In genomic region chr3:39978293-39978692, GRCh38 we compare ENCODE assay signal across 15 cellular contexts.
DNase-seq lines count a peak whose midpoint lies in the region; ATAC-seq and TF ChIP-seq lines count a peak whose summit lies in the region.
"Had no signal": no experiment of that assay in that cellular context is flagged by ENCODE, and none has a peak within 500 bp of the region (broad histone marks: within the 10 kb centered on the region; RNA-seq: fewer than 3 reads in every experiment).

No MANE protein-coding gene starts in this region.

- peak; percentile 20 to 67 (median 26) for ATAC-seq in right lobe of liver

- in situ Hi-C loops in G401 (cut with HindIII; ENCODE audit: low sequenced_read_pairs), result no loop called here

- H3K9me3 ChIP-seq in esophagus muscularis mucosa, result no peaks in the 10 kb centered on the region
- no peaks in the 10 kb centered on the region for H3K9me3 ChIP-seq in right lobe of liver
- no peaks in the 10 kb centered on the region for H3K9me3 ChIP-seq in esophagus squamous epithelium
- H3K9me3 ChIP-seq in vagina, result no peaks in the 10 kb centered on the region
- H3K9me3 ChIP-seq: HAP-1 had no signal

- 55% methylated on average over 3 of the region's 3 CpGs for WGBS in esophagus muscularis mucosa
- WGBS in right lobe of liver (ENCODE audit: insufficient coverage, low coverage, low lambda C conversion rate, missing lambda C conversion rate), result 63% methylated on average over 3 of the region's 3 CpGs
- 53 to 77% methylated on average over 3 of the region's 3 CpGs for WGBS in esophagus squamous epithelium, 2 donors

- no peak overlapping the region for H3K4me3 ChIP-seq in esophagus muscularis mucosa
- H3K4me3 ChIP-seq in right lobe of liver, result no peak overlapping the region
- no peak overlapping the region for H3K4me3 ChIP-seq in esophagus squamous epithelium
- no peak overlapping the region for H3K4me3 ChIP-seq in vagina
- H3K4me3 ChIP-seq: BLaER1 treated with 17β-estradiol and CSF1 and Interleukin-3, amounts not matched to agents 10 nM and 100 nM; HAP-1 had no signal

- peak; percentile 81 for DNase-seq in G401 (ENCODE audit: low spot score)
- peak; percentile 64 for DNase-seq in NCI-H69 (lab: John Stamatoyannopoulos, UW)
- peak; percentile 34 for DNase-seq in esophagus muscularis mucosa (ENCODE audit: extremely low spot score)
- no peak for DNase-seq in right lobe of liver
- no peak for DNase-seq in esophagus squamous epithelium (lab: John Stamatoyannopoulos, UW)
- DNase-seq in vagina (ENCODE audit: extremely low spot score in 2 of 2), result no peak
- no peak for DNase-seq in D341Med (ENCODE audit: low spot score)
- DNase-seq: ACHN; CD4-positive, CD25-positive, alpha-beta regulatory T cell; DMS153; DND-41; GF-D8; IMR-90 had no signal

- no peaks in the 10 kb centered on the region for H3K27me3 ChIP-seq in esophagus muscularis mucosa
- no peaks in the 10 kb centered on the region for H3K27me3 ChIP-seq in right lobe of liver
- H3K27me3 ChIP-seq in esophagus squamous epithelium, result no peaks in the 10 kb centered on the region
- no peaks in the 10 kb centered on the region for H3K27me3 ChIP-seq in vagina
- H3K27me3 ChIP-seq: BLaER1 treated with 17β-estradiol and CSF1 and Interleukin-3, amounts not matched to agents 10 nM and 100 nM had no signal

- H3K27ac ChIP-seq in esophagus muscularis mucosa (replicated peaks in 1 of 4) (no peak overlapping the region), right lobe of liver (no peak overlapping the region), esophagus squamous epithelium (no peak overlapping the region), vagina (no peak overlapping the region)
- H3K27ac ChIP-seq: BLaER1 treated with 17β-estradiol and CSF1 and Interleukin-3, amounts not matched to agents 10 nM and 100 nM had no signal

- no peaks in the 10 kb centered on the region for H3K36me3 ChIP-seq in esophagus muscularis mucosa
- no peaks in the 10 kb centered on the region for H3K36me3 ChIP-seq in right lobe of liver
- H3K36me3 ChIP-seq in esophagus squamous epithelium, result no peaks in the 10 kb centered on the region
- H3K36me3 ChIP-seq in vagina, result no peaks in the 10 kb centered on the region
- H3K36me3 ChIP-seq: BLaER1 treated with 17β-estradiol and CSF1 and Interleukin-3, amounts not matched to agents 10 nM and 100 nM; HAP-1 had no signal

- TF ChIP-seq POLR2A in esophagus muscularis mucosa (IDR thresholded peaks at IDR 0.05; ENCODE audit: low read depth), result no peak
- no peak for TF ChIP-seq POLR2A in right lobe of liver (IDR thresholded peaks at IDR 0.05)
- TF ChIP-seq POLR2A in esophagus squamous epithelium (IDR thresholded peaks at IDR 0.05), result no peak
- no peak for TF ChIP-seq POLR2A in vagina (IDR thresholded peaks at IDR 0.05)

- TF ChIP-seq EP300 in esophagus muscularis mucosa (IDR thresholded peaks at IDR 0.05), result no peak

- intact Hi-C loops in esophagus muscularis mucosa (cut with DNase I), result no loop called here
- intact Hi-C loops in right lobe of liver (cut with DNase I), result no loop called here
- intact Hi-C loops in esophagus squamous epithelium (cut with DNase I), result no loop called here
- intact Hi-C loops in vagina (cut with DNase I), result no loop called here

- H3K4me1 ChIP-seq in esophagus muscularis mucosa, result no peaks in the 10 kb centered on the region
- H3K4me1 ChIP-seq in right lobe of liver, result no peaks in the 10 kb centered on the region
- peaks cover 0 to 7% (median 0%) of the 10 kb centered on the region in 3 donors for H3K4me1 ChIP-seq in esophagus squamous epithelium
- no peaks in the 10 kb centered on the region for H3K4me1 ChIP-seq in vagina
- H3K4me1 ChIP-seq: HAP-1 had no signal

- no peak for TF ChIP-seq CTCF in esophagus muscularis mucosa (IDR thresholded peaks at IDR 0.05)
- TF ChIP-seq CTCF in right lobe of liver (IDR thresholded peaks at IDR 0.05), result no peak
- TF ChIP-seq CTCF in esophagus squamous epithelium (IDR thresholded peaks at IDR 0.05), result no peak
- no peak for TF ChIP-seq CTCF in vagina (IDR thresholded peaks at IDR 0.05)

Comparison
In these comparisons a context has a peak if more than half of its experiments do, and no peak if none do; other contexts are left out.
1. DNase-seq: peak in G401 (single experiment), NCI-H69 (single experiment) and esophagus muscularis mucosa (single experiment); none in right lobe of liver (0 of 3), esophagus squamous epithelium (single experiment), vagina (0 of 2) and D341Med (single experiment).